ENCODE assay signal across 10 cellular contexts in the genomic region with DNA sequence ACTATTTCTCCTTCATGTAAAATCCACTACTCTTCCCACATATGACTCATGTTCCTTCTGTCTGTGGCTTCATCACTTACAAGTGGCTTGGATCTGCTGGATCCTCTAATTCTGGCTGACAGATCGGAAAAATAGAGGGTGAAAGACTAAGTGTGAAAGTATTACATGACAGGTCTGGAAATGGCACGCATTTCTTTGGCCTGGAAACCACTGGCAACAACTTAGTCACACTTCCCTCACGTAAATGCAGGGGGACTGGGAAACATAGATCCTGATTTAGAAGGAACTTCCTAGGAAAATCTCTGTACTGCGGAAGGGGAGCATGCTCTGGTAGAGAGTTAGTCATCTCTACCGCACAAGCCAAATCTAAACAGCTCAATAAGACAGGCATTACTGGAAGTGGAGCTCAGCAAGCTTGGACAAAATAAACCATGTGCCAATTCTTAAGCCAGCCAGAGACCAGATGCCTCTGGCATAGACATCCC.
DNase-seq lines count a peak whose midpoint lies in the region; ATAC-seq, FAIRE-seq and TF ChIP-seq lines count a peak whose summit lies in the region.
"Had no signal": no experiment of that assay in that cellular context is flagged by ENCODE, and none has a peak within 500 bp of the region (broad histone marks: within the 10 kb centered on the region; RNA-seq: fewer than 3 reads in every experiment).

No MANE protein-coding gene starts in this region.

- no peak overlapping the region for H4K8ac ChIP-seq in mesendoderm (ENCODE audit: low read depth, low read length)

- H3K4me3 ChIP-seq in brain microvascular endothelial cell (ENCODE audit: low read depth, low read length) (no peak overlapping the region), subcutaneous abdominal adipose tissue (ENCODE audit: low read depth in 1 of 5, low read length in 5 of 5) (no peak overlapping the region), mesendoderm (ENCODE audit: low read length) (no peak overlapping the region)
- H3K4me3 ChIP-seq: SK-N-MC had no signal

- H2AK5ac ChIP-seq in mesendoderm (ENCODE audit: low read length), result no peak overlapping the region

- no peak overlapping the region for H3K23ac ChIP-seq in mesendoderm (ENCODE audit: low read length)

- H3K4me1 ChIP-seq in subcutaneous abdominal adipose tissue (ENCODE audit: control insufficient read depth in 5 of 5, insufficient read depth in 5 of 5, low read length in 5 of 5) (peaks cover 0 to 14% (median 10%) of the 10 kb centered on the region in 5 donors), mesendoderm (ENCODE audit: control insufficient read depth, low read depth, low read length) (no peaks in the 10 kb centered on the region)

- ATAC-seq in GM18858 (IDR thresholded peaks at IDR 0.05; ENCODE audit: unreplicated experiment), result no peak

- peak overlapping the region in 1 of 5 donors; percentile 78 for H3K9ac ChIP-seq in subcutaneous abdominal adipose tissue (ENCODE audit: low read length in 5 of 5)
- H3K9ac ChIP-seq in mesendoderm (ENCODE audit: low read length), result no peak overlapping the region

- no peak overlapping the region for H2BK15ac ChIP-seq in mesendoderm (replicated peaks; ENCODE audit: low read depth)

- peak overlapping the region; percentile 53 for H3K27ac ChIP-seq in brain microvascular endothelial cell
- peak overlapping the region; percentile 32 for H3K27ac ChIP-seq in subcutaneous abdominal adipose tissue (ENCODE audit: low read depth, low read length)
- H3K27ac ChIP-seq in mesendoderm (ENCODE audit: low read depth, low read length), result no peak overlapping the region
- H3K27ac ChIP-seq: SK-N-MC had no signal

- H4K5ac ChIP-seq in mesendoderm (ENCODE audit: low read length), result no peak overlapping the region

- no peak overlapping the region for H3K18ac ChIP-seq in mesendoderm (ENCODE audit: low read length)

- FAIRE-seq in HTR-8/SVneo (lab: Jason Lieb, UNC), result peak; percentile 76

- H3K36me3 ChIP-seq in brain microvascular endothelial cell (replicated peaks), result no peaks in the 10 kb centered on the region
- no peaks in the 10 kb centered on the region for H3K36me3 ChIP-seq in subcutaneous abdominal adipose tissue (ENCODE audit: control insufficient read depth in 5 of 5, insufficient read depth in 5 of 5, low read length in 5 of 5)
- no peaks in the 10 kb centered on the region for H3K36me3 ChIP-seq in mesendoderm (ENCODE audit: control insufficient read depth, insufficient read depth, low read length)

- no CpG with 5 or more reads among the region's 5 CpGs for WGBS in mesendoderm (ENCODE audit: extremely low coverage, insufficient coverage, low lambda C conversion rate)

- H2BK5ac ChIP-seq in mesendoderm (ENCODE audit: low read length), result no peak overlapping the region

- in situ Hi-C loops in brain microvascular endothelial cell (cut with HindIII; ENCODE audit: low pct_ligation_motif_present, low sequenced_read_pairs), result no loop called here

- DNase-seq in HTR-8/SVneo (ENCODE audit: insufficient read length, low spot score), result peak; percentile 51
- DNase-seq in brain microvascular endothelial cell, result peak; percentile 90
- DNase-seq in hepatic stellate cell (ENCODE audit: low spot score), result peak; percentile 51
- DNase-seq in activated T-cell treated with anti-CD3 and anti-CD28 coated beads, Interleukin-2, amount 50 U/mL, for 1 hour, result no peak
- DNase-seq in NOMO-1 treated with DMSO at 0.1 percent for 48 hours (lab: John Stamatoyannopoulos, UW; ENCODE audit: unreplicated experiment), result no peak
- no peak for DNase-seq in mesendoderm
- DNase-seq: H9 had no signal

- H3K9me3 ChIP-seq in subcutaneous abdominal adipose tissue (ENCODE audit: control insufficient read depth in 5 of 5, low read length in 5 of 5), result peaks cover 0 to 3% (median 0%) of the 10 kb centered on the region in 5 donors

- no peak overlapping the region for H3K4me2 ChIP-seq in mesendoderm (ENCODE audit: low read length)

- H3K56ac ChIP-seq in mesendoderm (ENCODE audit: low read length), result no peak overlapping the region

- no peaks in the 10 kb centered on the region for H3K79me1 ChIP-seq in mesendoderm (ENCODE audit: low read length)

- no peaks in the 10 kb centered on the region for H3K79me2 ChIP-seq in mesendoderm (ENCODE audit: control insufficient read depth, insufficient read depth, low read length)

- H3K27me3 ChIP-seq in brain microvascular endothelial cell (replicated peaks), result no peaks in the 10 kb centered on the region
- H3K27me3 ChIP-seq in subcutaneous abdominal adipose tissue (ENCODE audit: control insufficient read depth in 5 of 5, insufficient read depth in 4 of 5, low read length in 5 of 5), result peaks cover 0 to 4% (median 0%) of the 10 kb centered on the region in 5 donors
- H3K27me3 ChIP-seq in mesendoderm (ENCODE audit: insufficient read depth, low read length, poor library complexity), result no peaks in the 10 kb centered on the region

- H3K4ac ChIP-seq in mesendoderm (ENCODE audit: low read depth, low read length), result no peak overlapping the region

- TF ChIP-seq CTCF in brain microvascular endothelial cell (IDR thresholded peaks at IDR 0.05; ENCODE audit: low read depth, low read length, missing control alignments), result no peak

- no peak overlapping the region for H2BK120ac ChIP-seq in mesendoderm (ENCODE audit: low read depth, low read length)

Comparison
In these comparisons a context has a peak if more than half of its experiments do, and no peak if none do; other contexts are left out.
1. DNase-seq: peak in HTR-8/SVneo (single experiment), brain microvascular endothelial cell (single experiment) and hepatic stellate cell (single experiment); none in activated T-cell treated with anti-CD3 and anti-CD28 coated beads, Interleukin-2, amount 50 U/mL, for 1 hour (single experiment), NOMO-1 treated with DMSO at 0.1 percent for 48 hours (single experiment) and mesendoderm (single experiment).